ENCODE assay signal across 8 cellular contexts in the genomic region with DNA sequence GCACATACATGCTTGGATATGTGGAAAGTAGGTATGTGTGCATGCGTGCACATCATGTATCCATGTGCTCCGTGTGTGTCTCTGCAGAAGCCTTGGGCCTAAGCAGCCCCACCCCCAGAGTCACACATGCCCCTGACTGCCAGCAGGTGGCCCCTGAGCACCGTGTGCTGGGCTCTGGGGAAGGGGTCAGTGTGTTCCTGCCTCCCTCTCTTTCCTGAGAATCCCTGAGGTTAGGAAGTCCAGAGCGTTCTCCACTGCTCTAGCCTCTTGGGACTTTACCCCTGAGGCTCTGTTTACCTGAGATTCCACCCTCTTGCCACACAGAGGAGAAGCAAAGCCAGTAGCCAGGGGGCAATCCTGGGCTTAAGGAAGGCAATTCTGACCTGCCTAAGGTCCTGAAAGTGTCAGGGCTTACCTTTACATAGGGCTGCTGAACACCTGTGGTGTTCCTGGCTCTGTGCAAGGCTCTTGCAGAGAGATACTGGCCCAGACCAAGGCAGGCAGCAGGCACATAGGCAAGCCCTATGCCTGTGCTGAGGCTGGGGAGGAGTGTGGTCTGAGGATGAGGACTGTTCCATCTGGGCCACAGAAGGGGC.
DNase-seq lines count a peak whose midpoint lies in the region; ATAC-seq lines count a peak whose summit lies in the region.

No MANE protein-coding gene starts in this region.

- H3K27me3 ChIP-seq in SJCRH30 = no peaks in the 10 kb centered on the region

- H3K4me1 ChIP-seq in SJCRH30 = no peaks in the 10 kb centered on the region

- no peaks in the 10 kb centered on the region; the same call in 1 of the 2 replicates for H3K9me3 ChIP-seq in SJCRH30 (replicated peaks)

- peak; percentile 57 for DNase-seq in COLO668 (lab: John Stamatoyannopoulos, UW; ENCODE audit: unreplicated experiment)
- peak; percentile 58 to 80 for DNase-seq in SJCRH30
- peak; percentile 74 for DNase-seq in globus pallidus (ENCODE audit: low spot score)
- DNase-seq in putamen (ENCODE audit: low spot score) = peak; percentile 57
- DNase-seq in LoVo (ENCODE audit: low spot score) = no peak
- DNase-seq in OCI-M2 (lab: John Stamatoyannopoulos, UW; ENCODE audit: unreplicated experiment) = no peak

- ATAC-seq in GM19023 (IDR thresholded peaks at IDR 0.05; ENCODE audit: unreplicated experiment) = peak; percentile 87
- peak; percentile 75 for ATAC-seq in HG03460 (IDR thresholded peaks at IDR 0.05; ENCODE audit: unreplicated experiment)

- H3K4me3 ChIP-seq in SJCRH30 = no peak overlapping the region

- H3K36me3 ChIP-seq in SJCRH30 = no peaks in the 10 kb centered on the region

- H3K27ac ChIP-seq in SJCRH30 = no peak overlapping the region

Comparison
In these comparisons a context has a peak if more than half of its experiments do, and no peak if none do; other contexts are left out.
1. DNase-seq: peak in COLO668 (single experiment), SJCRH30 (2 of 2), globus pallidus (single experiment) and putamen (single experiment); none in LoVo (single experiment) and OCI-M2 (single experiment).